In the genomic region with DNA sequence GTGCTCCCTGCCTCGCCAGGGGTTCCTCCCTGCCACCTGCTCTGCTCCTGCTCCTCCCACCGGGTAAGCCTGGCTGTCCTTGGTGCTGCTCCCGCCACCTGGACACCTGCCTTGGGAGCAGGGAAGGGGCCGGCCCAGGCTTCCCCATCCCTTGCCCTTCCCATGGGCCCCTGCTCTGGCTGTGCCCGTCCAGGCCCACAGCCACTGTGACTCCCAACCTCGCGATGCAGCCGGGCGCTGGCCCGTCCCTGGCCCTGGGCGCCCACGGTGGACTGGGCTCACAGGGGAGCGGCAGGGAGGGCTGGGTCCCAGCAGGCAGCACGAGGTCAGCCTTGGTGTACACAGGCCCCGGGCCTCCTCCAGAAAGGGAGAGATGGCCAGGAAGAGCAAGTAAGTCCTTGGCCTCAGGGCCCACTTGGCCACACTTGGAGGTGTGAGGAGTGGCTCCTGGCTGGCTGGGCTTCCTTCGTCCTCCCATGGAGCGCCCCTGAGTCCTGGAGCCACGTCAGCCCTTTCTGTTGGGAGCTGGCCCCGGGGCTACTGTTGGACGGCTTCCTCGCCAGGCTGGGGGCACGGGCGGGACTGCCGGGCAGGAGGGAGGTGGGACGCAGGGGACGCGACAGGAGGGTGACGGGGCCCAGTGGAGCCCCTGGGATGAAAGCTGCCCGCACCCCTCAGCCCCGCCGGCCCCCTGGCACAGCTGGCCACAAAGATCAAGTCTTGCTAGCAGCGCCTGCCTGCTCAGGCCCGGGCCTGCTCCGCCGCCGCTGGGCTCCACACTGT, we compare ENCODE assay signal across 29 cellular contexts. TPM values are rescaled to one million over a fixed set of nuclear protein-coding genes. Genes with fewer than 3 reads are reported as not detected.
DNase-seq lines count a peak whose midpoint lies in the region; ATAC-seq, FAIRE-seq and TF ChIP-seq lines count a peak whose summit lies in the region.
"Had no signal": no experiment of that assay in that cellular context is flagged by ENCODE, and none has a peak within 500 bp of the region (broad histone marks: within the 10 kb centered on the region; RNA-seq: fewer than 3 reads in every experiment).

No MANE protein-coding gene starts in this region.

- H3K14ac ChIP-seq in trophoblast cell (ENCODE audit: low read length), result no peak overlapping the region

- H4K12ac ChIP-seq in trophoblast cell (ENCODE audit: low read depth, low read length), result no peak overlapping the region

- no peak for FAIRE-seq in K562 (lab: Jason Lieb, UNC)
- FAIRE-seq: A549, GM12878, TTC549, urothelium cell line had no signal

- H3K4me2 ChIP-seq in K562 (ENCODE audit: insufficient read depth, low read length) (no peak overlapping the region), osteoblast (ENCODE audit: insufficient read depth, low read length) (peak overlapping the region; percentile 13), trophoblast cell (ENCODE audit: low read length) (no peak overlapping the region)
- H3K4me2 ChIP-seq: A549, PC-9 had no signal

- intact Hi-C loops in K562 (cut with micrococcal nuclease), result no loop called here

- H3K9me3 ChIP-seq in K562 (replicated peaks; ENCODE audit: control insufficient read depth, insufficient read depth, low read depth, low read length), result no peaks in the 10 kb centered on the region
- no peaks in the 10 kb centered on the region for H3K9me3 ChIP-seq in osteoblast (ENCODE audit: low read depth, low read length)
- no peaks in the 10 kb centered on the region for H3K9me3 ChIP-seq in trophoblast cell (ENCODE audit: insufficient read depth, low read depth, low read length)
- H3K9me3 ChIP-seq: A549, MG63, SJSA1 had no signal

- DNase-seq in NCI-H2196 (lab: John Stamatoyannopoulos, UW; ENCODE audit: unreplicated experiment) (peak; percentile 17), NCI-H2196 treated with DMSO at 0.1 percent for 48 hours (lab: John Stamatoyannopoulos, UW; ENCODE audit: unreplicated experiment) (no peak), M059J (ENCODE audit: low read depth) (peak; percentile 38), K562 (ENCODE audit: extremely low read depth in 1 of 4, low spot score in 3 of 4) (no peak), osteoblast (ENCODE audit: insufficient read length, low spot score, missing footprints) (peak; percentile 81), trophoblast cell (no peak), DMS79 treated with DMSO at 0.1 percent for 48 hours (lab: John Stamatoyannopoulos, UW) (no peak)
- no peak for DNase-seq in stimulated activated CD8-positive, alpha-beta memory T cell treated with anti-CD3 and anti-CD28 coated beads, Interleukin-4, amount 100 ng/mL, for 48 hours
- DNase-seq: activated CD8-positive, alpha-beta memory T cell treated with anti-CD3 and anti-CD28 coated beads for 24 hours; activated gamma-delta T cell; activated naive CD8-positive, alpha-beta T cell treated with anti-CD3 and anti-CD28 coated beads, Interleukin-2, amount 50 U/mL, for 24 hours; activated T-cell treated with anti-CD3 and anti-CD28 coated beads, Interleukin-2, amount 50 U/mL, for 1 hour; CD8-positive, alpha-beta memory T cell; cerebellar nuclear complex; DMS153; HCEC 1CT; IMR-90; kidney glomerular epithelial cell; MG63; NCI-H1436; NCI-H345; PC-9; T-helper 1 cell had no signal

- H3K23ac ChIP-seq in trophoblast cell (ENCODE audit: low read length), result no peak overlapping the region

- peaks cover 5 to 25% of the 10 kb centered on the region in 2 experiments; a peak in 3 of 5 replicates for H3K27me3 ChIP-seq in K562 (ENCODE audit: control insufficient read depth in 2 of 2, insufficient read depth in 2 of 2, low read length in 2 of 2)
- peaks cover 19% of the 10 kb centered on the region for H3K27me3 ChIP-seq in osteoblast (ENCODE audit: insufficient read depth, low read length)
- H3K27me3 ChIP-seq in trophoblast cell (ENCODE audit: insufficient read depth, low read length), result no peaks in the 10 kb centered on the region
- H3K27me3 ChIP-seq: MG63 had no signal

- no peak for TF ChIP-seq POLR2A in K562 (conservative IDR thresholded peaks at IDR 0.05)

- POLR2A ChIA-PET in K562 (lab: Yijun Ruan, JAX), result no interaction called here

- no peaks in the 10 kb centered on the region for H3K79me2 ChIP-seq in K562 (ENCODE audit: control insufficient read depth, insufficient read depth, low read length)
- no peaks in the 10 kb centered on the region for H3K79me2 ChIP-seq in osteoblast (ENCODE audit: insufficient read depth, low read length)
- no peaks in the 10 kb centered on the region for H3K79me2 ChIP-seq in trophoblast cell (ENCODE audit: control insufficient read depth, insufficient read depth, low read length, poor library complexity)

- H4K91ac ChIP-seq in trophoblast cell (ENCODE audit: low read depth, low read length), result no peak overlapping the region

- no peak overlapping the region for H3K4ac ChIP-seq in trophoblast cell (ENCODE audit: low read depth, low read length)

- H3K9ac ChIP-seq in K562 (ENCODE audit: insufficient read depth in 1 of 2, low read depth in 2 of 2, low read length in 2 of 2) (no peak overlapping the region), trophoblast cell (ENCODE audit: low read length) (no peak overlapping the region)

- H3K79me1 ChIP-seq in trophoblast cell (ENCODE audit: low read length), result no peaks in the 10 kb centered on the region

- H2AK5ac ChIP-seq in trophoblast cell (ENCODE audit: low read length), result no peak overlapping the region

- H4K20me1 ChIP-seq in K562 (replicated peaks; ENCODE audit: control insufficient read depth, insufficient read depth, low read length) (peaks cover 20% of the 10 kb centered on the region), osteoblast (ENCODE audit: insufficient read depth, low read length) (peaks cover 17% of the 10 kb centered on the region)

- H3K36me3 ChIP-seq in K562 (ENCODE audit: control insufficient read depth, insufficient read depth, low read length) (peaks cover 22% of the 10 kb centered on the region; the same call in 1 of the 3 replicates), osteoblast (ENCODE audit: insufficient read depth, low read length) (no peaks in the 10 kb centered on the region), trophoblast cell (ENCODE audit: control insufficient read depth in 1 of 2, insufficient read depth in 2 of 2, low read length in 2 of 2) (no peaks in the 10 kb centered on the region)

- TF ChIP-seq RAD21 in K562 (CRISPR knock-in tag; conservative IDR thresholded peaks at IDR 0.05 in 1 of 2, IDR thresholded peaks at IDR 0.05 in 1 of 2), result no peak

- H3K27ac ChIP-seq in K562 (ENCODE audit: extremely low read depth, low read depth, low read length), result no peak overlapping the region
- H3K27ac ChIP-seq in osteoblast (ENCODE audit: low read depth, low read length), result no peak overlapping the region
- no peak overlapping the region for H3K27ac ChIP-seq in trophoblast cell (ENCODE audit: low read depth, low read length)
- H3K27ac ChIP-seq: A549, PC-9, SJSA1 had no signal

- no peak overlapping the region for H4K8ac ChIP-seq in trophoblast cell (ENCODE audit: low read depth, low read length)

- ATAC-seq in K562, result no peak
- ATAC-seq: A549; activated naive CD8-positive, alpha-beta T cell treated with anti-CD3 and anti-CD28 coated beads, Interleukin-2, amount 50 U/mL, for 24 hours; GM12878; stimulated activated effector memory CD8-positive, alpha-beta T cell treated with anti-CD3 and anti-CD28 coated beads, Interleukin-12 subunit alpha, Interleukin-12 subunit beta, amount 100 ng/mL, for 72 hours had no signal

- no peak for TF ChIP-seq CTCF in K562 (IDR thresholded peaks at IDR 0.05 in 2 of 3, conservative IDR thresholded peaks at IDR 0.05 in 1 of 3; ENCODE audit: insufficient read depth in 2 of 3, low read depth in 1 of 3, low read length in 3 of 3)
- TF ChIP-seq CTCF in osteoblast (IDR thresholded peaks at IDR 0.05; ENCODE audit: extremely low read depth, low read depth, low read length), result no peak

- in situ Hi-C loops in K562 (cut with MboI), result no loop called here

- no peak overlapping the region for H2BK5ac ChIP-seq in trophoblast cell (ENCODE audit: low read depth, low read length, poor library complexity)

- no peak overlapping the region for H2BK12ac ChIP-seq in trophoblast cell (ENCODE audit: low read length)

- CTCF ChIA-PET in K562 (lab: Yijun Ruan, JAX; ENCODE audit: low intra/inter-chr PET ratio), result interaction anchor here (0.7 kb wide), 1 partner anchor 47 kb away, joined by 3 read pairs; no protein-coding TSS in a partner anchor

- WGBS in K562 (ENCODE audit: insufficient coverage, low coverage, missing lambda C conversion rate), result 43% methylated on average over 27 of the region's 36 CpGs
- WGBS in trophoblast cell (ENCODE audit: extremely low coverage, insufficient coverage, insufficient read length), result no CpG with 5 or more reads among the region's 36 CpGs

- H3K4me3 ChIP-seq in K562 (no peak overlapping the region), osteoblast (ENCODE audit: insufficient read depth, low read length) (no peak overlapping the region), trophoblast cell (ENCODE audit: low read depth, low read length) (no peak overlapping the region)
- H3K4me3 ChIP-seq: A549, GM12878, MG63, PC-9, SJSA1 had no signal

- H2BK120ac ChIP-seq in trophoblast cell (ENCODE audit: insufficient read depth, low read length, poor library complexity), result no peak overlapping the region

- H3K4me1 ChIP-seq in K562 (replicated peaks in 1 of 2; ENCODE audit: control insufficient read depth in 2 of 2, insufficient read depth in 2 of 2, low read length in 2 of 2) (peaks cover 0 to 32% of the 10 kb centered on the region in 2 experiments; a peak in 2 of 5 replicates), osteoblast (ENCODE audit: insufficient read depth, low read length) (no peaks in the 10 kb centered on the region), trophoblast cell (ENCODE audit: control insufficient read depth in 1 of 2, insufficient read depth in 2 of 2, low read length in 2 of 2) (no peaks in the 10 kb centered on the region)
- H3K4me1 ChIP-seq: A549, SJSA1 had no signal

- BruUV-seq in K562 (replicated peaks; lab: Mats Ljungman, UMichigan), result no TSS peak

- no peak for TF ChIP-seq EP300 in K562 (IDR thresholded peaks at IDR 0.05; ENCODE audit: low read length)

- peaks cover 5% of the 10 kb centered on the region for H3K9me1 ChIP-seq in K562 (ENCODE audit: control insufficient read depth, insufficient read depth, low read length)

- H2AFZ ChIP-seq in K562 (ENCODE audit: low read depth, low read length), result no peak overlapping the region
- H2AFZ ChIP-seq in osteoblast (ENCODE audit: low read length), result no peak overlapping the region
- no peak overlapping the region for H2AFZ ChIP-seq in trophoblast cell (ENCODE audit: insufficient read depth, low read length, poor library complexity)
- H2AFZ ChIP-seq: PC-9 had no signal

- no peak overlapping the region for H3K18ac ChIP-seq in trophoblast cell (ENCODE audit: low read length)

RNA-seq across cellular contexts. Expression of a gene that starts 15.3 kb away (rescaled TPM):
- 1.4 and 5.0 TPM in 2 replicates for total RNA-seq in M059J (2014; rRNA removed; shearing (Covaris generic))
- total RNA-seq in K562 (2011; cell fraction: chromatin; rRNA removed; ENCODE audit: low replicate concordance), result 111 and 287 TPM in 2 replicates
- total RNA-seq in K562 (2011; cell fraction: nucleolus; rRNA removed), result 149 and 158 TPM in 2 replicates
- total RNA-seq in K562 (2011; cell fraction: nucleoplasm; rRNA removed), result 121 and 125 TPM in 2 replicates
- 14.0 and 17.2 TPM in 2 replicates for total RNA-seq in K562 (2014; rRNA removed)
- 6.5 and 9.1 TPM in 2 replicates for total RNA-seq in K562 (2014; rRNA removed; fragmentation: Illumina TruSeq; extraction: Trizol)
- 11.2 and 13.6 TPM in 2 replicates for total RNA-seq in K562 (2015; rRNA removed; fragmentation: Illumina TruSeq; extraction: Trizol)
- total RNA-seq in K562 (2021), result 32.3 and 45.5 TPM in 2 replicates
- polyA plus RNA-seq in K562 (2011; rRNA removed), result 16.4 and 22.8 TPM in 2 replicates
- polyA plus RNA-seq in K562 (2011; cell fraction: cytosol; rRNA removed), result 7.9 and 11.1 TPM in 2 replicates
- 246 and 319 TPM in 2 replicates for polyA plus RNA-seq in K562 (2011; cell fraction: nucleus; rRNA removed)
- polyA plus RNA-seq in K562 (2012), result 25.6 and 37.4 TPM in 2 replicates
- polyA plus RNA-seq in K562 (2014; fragmentation: Illumina TruSeq; extraction: Trizol), result 13.9 and 15.2 TPM in 2 replicates
- polyA plus RNA-seq in K562 (2014; fragmentation: Nextera tagmentation; extraction: Ambion mirVana), result under 1 TPM; 0.06 to 0.14 TPM
- 36.5 and 42.5 TPM in 2 replicates for polyA plus RNA-seq in K562 (2014; rRNA removed)
- 6.3 and 9.9 TPM in 2 replicates for polyA minus RNA-seq in K562 (2011; rRNA and poly(A)+ RNA removed)
- polyA minus RNA-seq in K562 (2011; cell fraction: cytosol; rRNA and poly(A)+ RNA removed), result 5.7 and 13.2 TPM in 2 replicates
- 49.8 and 50.9 TPM in 2 replicates for polyA minus RNA-seq in K562 (2011; cell fraction: nucleus; rRNA and poly(A)+ RNA removed)
- 11.8 and 14.5 TPM in 2 replicates for total RNA-seq in osteoblast
- 18.7 and 18.8 TPM in 2 replicates for polyA plus RNA-seq in trophoblast cell (2013)

Comparison
In these comparisons a context has a peak if more than half of its experiments do, and no peak if none do; other contexts are left out.
1. DNase-seq: peak in NCI-H2196 (single experiment), M059J (single experiment) and osteoblast (single experiment); none in NCI-H2196 treated with DMSO at 0.1 percent for 48 hours (single experiment), K562 (0 of 4), trophoblast cell (0 of 2), stimulated activated CD8-positive, alpha-beta memory T cell treated with anti-CD3 and anti-CD28 coated beads, Interleukin-4, amount 100 ng/mL, for 48 hours (single experiment) and DMS79 treated with DMSO at 0.1 percent for 48 hours (single experiment).